8 cellular contexts compared by ENCODE assay signal in genomic region chr6:34055223-34055933, GRCh38.
A peak's percentile ranks its signal among the peaks of the same experiment; 100 is the strongest.
DNase-seq lines count a peak whose midpoint lies in the region; ATAC-seq and TF ChIP-seq lines count a peak whose summit lies in the region.

No MANE protein-coding gene starts in this region.

- H3K27ac Mint-ChIP-seq in CD14-positive monocyte: no peak overlapping the region
- H3K27ac Mint-ChIP-seq in naive thymus-derived CD4-positive, alpha-beta T cell: peak overlapping the region in 1 of 9 donors; percentile 25
- H3K27ac Mint-ChIP-seq in stimulated activated effector memory CD8-positive, alpha-beta T cell treated with anti-CD3 and anti-CD28 coated beads, Interleukin-12 subunit alpha, Interleukin-12 subunit beta, amount 100 ng/mL, for 72 hours: no peak overlapping the region

- no peak overlapping the region for H3K27ac ChIP-seq in HEK293 (ENCODE audit: extremely low read depth, low read depth, low read length)
- H3K27ac ChIP-seq in naive thymus-derived CD4-positive, alpha-beta T cell (ENCODE audit: low read depth, low read length): no peak overlapping the region

- POLR2A ChIA-PET in HEK293 (lab: Yijun Ruan, JAX): interaction anchor here (0.8 to 1.2 kb wide), 2 partner anchors 90 to 100 kb away, joined by 3 read pairs; no protein-coding TSS in a partner anchor
- POLR2A ChIA-PET in naive thymus-derived CD4-positive, alpha-beta T cell (lab: Charles Lee): no interaction called here

- H3K36me3 ChIP-seq in HEK293 (ENCODE audit: control insufficient read depth in 2 of 2, insufficient read depth in 1 of 2, low read length in 2 of 2): no peaks in the 10 kb centered on the region
- no peaks in the 10 kb centered on the region for H3K36me3 ChIP-seq in naive thymus-derived CD4-positive, alpha-beta T cell (ENCODE audit: control insufficient read depth in 2 of 3, insufficient read depth in 3 of 3, low read length in 3 of 3)

- no peaks in the 10 kb centered on the region for H3K9me3 Mint-ChIP-seq in CD14-positive monocyte
- peaks cover 0 to 1% (median 0%) of the 10 kb centered on the region in 11 donors for H3K9me3 Mint-ChIP-seq in naive thymus-derived CD4-positive, alpha-beta T cell
- H3K9me3 Mint-ChIP-seq in stimulated activated effector memory CD8-positive, alpha-beta T cell treated with anti-CD3 and anti-CD28 coated beads, Interleukin-12 subunit alpha, Interleukin-12 subunit beta, amount 100 ng/mL, for 72 hours: no peaks in the 10 kb centered on the region

- no peaks in the 10 kb centered on the region for H3K27me3 ChIP-seq in naive thymus-derived CD4-positive, alpha-beta T cell (ENCODE audit: control insufficient read depth in 2 of 2, insufficient read depth in 2 of 2, low read length in 2 of 2)

- no peak overlapping the region for H3K4me3 Mint-ChIP-seq in CD14-positive monocyte
- H3K4me3 Mint-ChIP-seq in naive thymus-derived CD4-positive, alpha-beta T cell: no peak overlapping the region
- H3K4me3 Mint-ChIP-seq in stimulated activated effector memory CD8-positive, alpha-beta T cell treated with anti-CD3 and anti-CD28 coated beads, Interleukin-12 subunit alpha, Interleukin-12 subunit beta, amount 100 ng/mL, for 72 hours: no peak overlapping the region

- TF ChIP-seq CTCF in CD14-positive monocyte (IDR thresholded peaks at IDR 0.05) (peak; percentile 82), HEK293 (tag by site-specific recombination; IDR thresholded peaks at IDR 0.05) (peak; percentile 85)

- H3K4me1 Mint-ChIP-seq in CD14-positive monocyte: no peaks in the 10 kb centered on the region
- H3K4me1 Mint-ChIP-seq in naive thymus-derived CD4-positive, alpha-beta T cell: peaks cover 0 to 11% (median 0%) of the 10 kb centered on the region in 7 donors
- H3K4me1 Mint-ChIP-seq in stimulated activated effector memory CD8-positive, alpha-beta T cell treated with anti-CD3 and anti-CD28 coated beads, Interleukin-12 subunit alpha, Interleukin-12 subunit beta, amount 100 ng/mL, for 72 hours: peaks cover 24% of the 10 kb centered on the region

- CTCF ChIA-PET in HEK293 (lab: Yijun Ruan, JAX): interaction anchor here (0.5 to 4.8 kb wide), 63 partner anchors 8 to 1168 kb away, joined by 3 to 120 read pairs (median 4); partner anchors contain the start of genes GRM4 and LEMD2
- CTCF ChIA-PET in naive thymus-derived CD4-positive, alpha-beta T cell (lab: Charles Lee): interaction anchor here (0.5 to 3.4 kb wide), 8 partner anchors 9 to 1726 kb away, joined by 3 to 27 read pairs (median 5); no protein-coding TSS in a partner anchor

- no peaks in the 10 kb centered on the region for H3K9me3 ChIP-seq in HEK293 (ENCODE audit: control insufficient read depth, insufficient read depth, low read depth, low read length)
- no peaks in the 10 kb centered on the region for H3K9me3 ChIP-seq in naive thymus-derived CD4-positive, alpha-beta T cell (ENCODE audit: control insufficient read depth in 2 of 3, low read length in 3 of 3)

- intact Hi-C loops in CD14-positive monocyte (cut with micrococcal nuclease): loop anchor here in 1 of 2 donors (5.0 kb wide), 1 partner anchor 97 kb away; no protein-coding TSS in a partner anchor
- intact Hi-C loops in naive thymus-derived CD4-positive, alpha-beta T cell (cut with micrococcal nuclease): loop anchor here in 1 of 2 donors (1.0 kb wide), 1 partner anchor 99 kb away; no protein-coding TSS in a partner anchor

- DNase-seq in CD14-positive monocyte (ENCODE audit: low spot score) (no peak), NOMO-1 (lab: John Stamatoyannopoulos, UW; ENCODE audit: unreplicated experiment in 2 of 2) (peak; percentile 49 to 53), epidermal melanocyte (ENCODE audit: insufficient read length, low spot score) (peak; percentile 43)
- peak; percentile 20 to 33 for DNase-seq in activated CD8-positive, alpha-beta memory T cell treated with anti-CD3 and anti-CD28 coated beads for 4 hours (ENCODE audit: low read depth in 2 of 2)
- DNase-seq in naive thymus-derived CD4-positive, alpha-beta T cell: peak; percentile 37 to 65 (median 51)
- DNase-seq in stimulated activated effector memory CD8-positive, alpha-beta T cell treated with anti-CD3 and anti-CD28 coated beads, Interleukin-12 subunit alpha, Interleukin-12 subunit beta, amount 100 ng/mL, for 72 hours (ENCODE audit: low spot score in 2 of 2): peak; percentile 50 to 80

- H3K36me3 Mint-ChIP-seq in CD14-positive monocyte: no peaks in the 10 kb centered on the region
- no peaks in the 10 kb centered on the region for H3K36me3 Mint-ChIP-seq in naive thymus-derived CD4-positive, alpha-beta T cell
- no peaks in the 10 kb centered on the region for H3K36me3 Mint-ChIP-seq in stimulated activated effector memory CD8-positive, alpha-beta T cell treated with anti-CD3 and anti-CD28 coated beads, Interleukin-12 subunit alpha, Interleukin-12 subunit beta, amount 100 ng/mL, for 72 hours

- H3K4me1 ChIP-seq in HEK293 (ENCODE audit: control insufficient read depth, insufficient read depth, low read length): no peaks in the 10 kb centered on the region
- no peaks in the 10 kb centered on the region for H3K4me1 ChIP-seq in naive thymus-derived CD4-positive, alpha-beta T cell (ENCODE audit: control insufficient read depth in 2 of 2, insufficient read depth in 2 of 2, low read length in 2 of 2)

- no peak overlapping the region for H3K4me3 ChIP-seq in HEK293 (ENCODE audit: low read depth, low read length)
- no peak overlapping the region for H3K4me3 ChIP-seq in naive thymus-derived CD4-positive, alpha-beta T cell (ENCODE audit: low read length)

- peak; percentile 79 for ATAC-seq in naive thymus-derived CD4-positive, alpha-beta T cell
- peak; percentile 69 for ATAC-seq in stimulated activated effector memory CD8-positive, alpha-beta T cell treated with anti-CD3 and anti-CD28 coated beads, Interleukin-12 subunit alpha, Interleukin-12 subunit beta, amount 100 ng/mL, for 72 hours
- no peak for ATAC-seq in HG02973 (IDR thresholded peaks at IDR 0.05; ENCODE audit: unreplicated experiment)

- peaks cover 7 to 11% (median 10%) of the 10 kb centered on the region in 3 donors for H3K27me3 Mint-ChIP-seq in CD14-positive monocyte (ENCODE audit: low read depth in 3 of 3)
- H3K27me3 Mint-ChIP-seq in naive thymus-derived CD4-positive, alpha-beta T cell: peaks cover 0 to 15% (median 0%) of the 10 kb centered on the region in 5 donors

TF ChIP-seq in HEK293, 187 proteins besides CTCF, POLR2A, EP300 and RAD21 (continues in another document):
- TF ChIP-seq BCL11A (tag by site-specific recombination; IDR thresholded peaks at IDR 0.05; ENCODE audit: low read depth): no peak
- peak; percentile 51; the same call in 1 of the 2 replicates for TF ChIP-seq ZNF513 (tag by site-specific recombination; IDR thresholded peaks at IDR 0.05)
- TF ChIP-seq EGR2 (tag by site-specific recombination; IDR thresholded peaks at IDR 0.05; ENCODE audit: low read depth): peak; percentile 57
- TF ChIP-seq ZFP37 (tag by site-specific recombination; IDR thresholded peaks at IDR 0.05): 0 out of 2 replicates have a peak, but pooled peaks have one; percentile 49
- TF ChIP-seq ZFHX2 (tag by site-specific recombination; conservative IDR thresholded peaks at IDR 0.05): peak; percentile 67
- TF ChIP-seq ZNF112 (tag by site-specific recombination; IDR thresholded peaks at IDR 0.05): no peak
- peak; percentile 74 for TF ChIP-seq ZBTB17 (tag by site-specific recombination; IDR thresholded peaks at IDR 0.05)
- peak; percentile 53 for TF ChIP-seq ZIC2 (tag by site-specific recombination; IDR thresholded peaks at IDR 0.05)
- no peak for TF ChIP-seq ZNF184 (tag by site-specific recombination; IDR thresholded peaks at IDR 0.05)
- peak; percentile 69 for TF ChIP-seq KLF9 (tag by site-specific recombination; IDR thresholded peaks at IDR 0.05; ENCODE audit: low read depth)
- peak; percentile 48 for TF ChIP-seq ZNF654 (tag by site-specific recombination; IDR thresholded peaks at IDR 0.05; ENCODE audit: low read depth)
- TF ChIP-seq SCRT2 (tag by site-specific recombination; IDR thresholded peaks at IDR 0.05): 0 out of 2 replicates have a peak, but pooled peaks have one; percentile 37
- TF ChIP-seq ZBTB26 (tag by site-specific recombination; optimal IDR thresholded peaks at IDR 0.05): peak; percentile 10
- TF ChIP-seq ZNF24 (tag by site-specific recombination; IDR thresholded peaks at IDR 0.05): no peak
- no peak for TF ChIP-seq PBX3 (CRISPR knock-in tag; IDR thresholded peaks at IDR 0.05)
